1 cellular context compared by ENCODE assay signal in the genomic region with DNA sequence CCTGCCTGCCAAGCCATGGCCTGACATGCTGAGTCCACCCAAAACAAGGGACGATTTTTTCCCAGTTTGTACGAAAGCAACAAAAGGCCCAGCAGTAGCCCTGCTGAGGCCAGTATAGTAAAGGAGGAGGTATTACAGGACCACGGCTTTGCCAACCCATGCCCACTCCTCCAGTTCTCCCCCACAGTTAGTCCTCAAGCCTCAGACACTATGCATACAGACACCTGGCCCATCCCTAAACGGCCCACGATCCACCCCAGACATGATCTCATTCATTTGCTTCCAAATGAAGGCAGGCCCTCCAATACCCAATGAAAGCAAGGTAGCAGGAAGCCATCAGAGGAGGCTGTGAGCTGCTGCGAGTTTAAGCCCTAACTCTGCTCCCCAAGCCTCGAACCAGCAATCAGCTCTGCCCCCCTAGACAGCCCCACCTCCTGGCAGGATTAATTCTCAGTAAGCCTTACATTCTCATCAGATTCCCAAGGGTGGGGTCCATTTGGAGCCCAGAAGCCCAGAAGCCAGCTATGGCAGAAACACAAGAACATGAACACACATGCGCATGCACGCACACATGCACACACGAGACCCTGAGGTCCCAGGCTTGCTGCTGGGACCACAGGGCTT.
TF ChIP-seq lines count a peak whose summit lies in the region.

No MANE protein-coding gene starts in this region.

TF ChIP-seq in WTC11, 78 proteins besides CTCF, POLR2A, EP300 and RAD21:
- TF ChIP-seq NR3C1 (CRISPR knock-in tag; conservative IDR thresholded peaks at IDR 0.05; ENCODE audit: low read depth) (no peak), ATF3 (CRISPR knock-in tag; conservative IDR thresholded peaks at IDR 0.05) (no peak), ZNF138 (CRISPR knock-in tag; conservative IDR thresholded peaks at IDR 0.05) (no peak), TEAD1 (CRISPR knock-in tag; IDR thresholded peaks at IDR 0.05) (no peak), ZNF423 (CRISPR knock-in tag; IDR thresholded peaks at IDR 0.05) (no peak), ZNF317 (CRISPR knock-in tag; IDR thresholded peaks at IDR 0.05; ENCODE audit: borderline replicate concordance, low read depth) (no peak)
- TF ChIP-seq, protein P1, sequence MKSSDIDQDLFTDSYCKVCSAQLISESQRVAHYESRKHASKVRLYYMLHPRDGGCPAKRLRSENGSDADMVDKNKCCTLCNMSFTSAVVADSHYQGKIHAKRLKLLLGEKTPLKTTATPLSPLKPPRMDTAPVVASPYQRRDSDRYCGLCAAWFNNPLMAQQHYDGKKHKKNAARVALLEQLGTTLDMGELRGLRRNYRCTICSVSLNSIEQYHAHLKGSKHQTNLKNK (CRISPR knock-in tag; IDR thresholded peaks at IDR 0.05), result no peak
